ENCODE assay signal across 21 cellular contexts in genomic region chr15:42681119-42681518, GRCh38. TPM values are rescaled to one million over a fixed set of nuclear protein-coding genes. Genes with fewer than 3 reads are reported as not detected.
A peak's percentile ranks its signal among the peaks of the same experiment; 100 is the strongest.
DNase-seq lines count a peak whose midpoint lies in the region; ATAC-seq, FAIRE-seq and TF ChIP-seq lines count a peak whose summit lies in the region.
"Had no signal": no experiment of that assay in that cellular context is flagged by ENCODE, and none has a peak within 500 bp of the region (broad histone marks: within the 10 kb centered on the region; RNA-seq: fewer than 3 reads in every experiment).

No MANE protein-coding gene starts in this region.

- peak overlapping the region; percentile 59 for H3K27ac Mint-ChIP-seq in T-helper 17 cell
- H3K27ac Mint-ChIP-seq: CD4-positive, alpha-beta memory T cell had no signal

- intact Hi-C loops in heart left ventricle (cut with DNase I), result no loop called here
- intact Hi-C loops in left cardiac atrium (cut with DNase I), result no loop called here
- intact Hi-C loops in pancreas (cut with DNase I), result no loop called here

- TF ChIP-seq POLR2A in heart left ventricle (IDR thresholded peaks at IDR 0.05), result no peak

- no peak overlapping the region for H2BK120ac ChIP-seq in trophoblast cell (ENCODE audit: insufficient read depth, low read length, poor library complexity)

- ATAC-seq in heart left ventricle, result peak in 3 of 4 donors; percentile 27 to 62 (median 49)
- no peak for ATAC-seq in left cardiac atrium
- no peak for ATAC-seq in T-helper 17 cell
- ATAC-seq in pancreas, result no peak
- ATAC-seq: GM12878 had no signal

- WGBS in heart left ventricle, 4 donors, result 37 to 71% (median 56%) methylated on average over 3 to 6 of the region's 6 CpGs
- WGBS in trophoblast cell (ENCODE audit: extremely low coverage, insufficient coverage, insufficient read length), result no CpG with 5 or more reads among the region's 6 CpGs
- WGBS in pancreas, 2 donors, result 87 to 95% methylated on average over 6 of the region's 6 CpGs

- POLR2A ChIA-PET in GM10248 (lab: Yijun Ruan, JAX), result no interaction called here

- FAIRE-seq in pancreas (lab: Jason Lieb, UNC), result no peak
- FAIRE-seq: G401.6, GM12878, GM19239, H1 had no signal

- H3K4me3 ChIP-seq in heart left ventricle (no peak overlapping the region), trophoblast cell (ENCODE audit: low read depth, low read length) (no peak overlapping the region), pancreas (no peak overlapping the region)
- H3K4me3 ChIP-seq: GM12878, GM23248 had no signal

- H3K27me3 ChIP-seq in heart left ventricle (no peaks in the 10 kb centered on the region), trophoblast cell (ENCODE audit: insufficient read depth, low read length) (no peaks in the 10 kb centered on the region), pancreas (no peaks in the 10 kb centered on the region)

- CTCF ChIA-PET in GM10248 (lab: Yijun Ruan, JAX), result interaction anchor here (1.1 to 1.5 kb wide), 4 partner anchors 9 to 296 kb away, joined by 3 to 4 read pairs (median 4); no protein-coding TSS in a partner anchor

- H3K4me1 ChIP-seq in heart left ventricle, result peaks cover 0 to 27% (median 4%) of the 10 kb centered on the region in 12 donors
- H3K4me1 ChIP-seq in trophoblast cell (ENCODE audit: control insufficient read depth in 1 of 2, insufficient read depth in 2 of 2, low read length in 2 of 2), result no peaks in the 10 kb centered on the region
- H3K4me1 ChIP-seq in pancreas, result no peaks in the 10 kb centered on the region

- no peak overlapping the region for H2BK12ac ChIP-seq in trophoblast cell (ENCODE audit: low read length)

- H3K4me2 ChIP-seq in trophoblast cell (ENCODE audit: low read length), result no peak overlapping the region

- no peaks in the 10 kb centered on the region for H3K27me3 Mint-ChIP-seq in T-helper 17 cell
- H3K27me3 Mint-ChIP-seq: CD4-positive, alpha-beta memory T cell had no signal

- H3K36me3 ChIP-seq in heart left ventricle (peaks cover 0 to 100% (median 82%) of the 10 kb centered on the region in 9 donors), trophoblast cell (ENCODE audit: control insufficient read depth in 1 of 2, insufficient read depth in 2 of 2, low read length in 2 of 2) (no peaks in the 10 kb centered on the region), pancreas (no peaks in the 10 kb centered on the region)

- H3K79me1 ChIP-seq in trophoblast cell (ENCODE audit: low read length), result no peaks in the 10 kb centered on the region

- H4K91ac ChIP-seq in trophoblast cell (ENCODE audit: low read depth, low read length), result no peak overlapping the region

- no peak overlapping the region for H3K14ac ChIP-seq in trophoblast cell (ENCODE audit: low read length)

- H2AFZ ChIP-seq in trophoblast cell (ENCODE audit: insufficient read depth, low read length, poor library complexity), result no peak overlapping the region
- H2AFZ ChIP-seq: GM23248 had no signal

- peaks cover 8% of the 10 kb centered on the region for H3K36me3 Mint-ChIP-seq in T-helper 17 cell (ENCODE audit: low read depth)

- H3K4ac ChIP-seq in trophoblast cell (ENCODE audit: low read depth, low read length), result no peak overlapping the region

- H3K9ac ChIP-seq in trophoblast cell (ENCODE audit: low read length), result peak overlapping the region; percentile 17
- H3K9ac ChIP-seq: GM23248 had no signal

- H3K9me3 ChIP-seq in heart left ventricle, result no peaks in the 10 kb centered on the region
- no peaks in the 10 kb centered on the region for H3K9me3 ChIP-seq in T-helper 17 cell (ENCODE audit: control insufficient read depth, low read length, poor library complexity, severe bottlenecking)
- no peaks in the 10 kb centered on the region for H3K9me3 ChIP-seq in trophoblast cell (ENCODE audit: insufficient read depth, low read depth, low read length)
- no peaks in the 10 kb centered on the region for H3K9me3 ChIP-seq in pancreas

- H3K4me3 Mint-ChIP-seq in T-helper 17 cell, result no peak overlapping the region
- H3K4me3 Mint-ChIP-seq: CD4-positive, alpha-beta memory T cell had no signal

- H2AK5ac ChIP-seq in trophoblast cell (ENCODE audit: low read length), result no peak overlapping the region

- H3K18ac ChIP-seq in trophoblast cell (ENCODE audit: low read length), result no peak overlapping the region

- no peak overlapping the region for H4K12ac ChIP-seq in trophoblast cell (ENCODE audit: low read depth, low read length)

- no peak overlapping the region for H3K23ac ChIP-seq in trophoblast cell (ENCODE audit: low read length)

- H4K8ac ChIP-seq in trophoblast cell (ENCODE audit: low read depth, low read length), result no peak overlapping the region

- TF ChIP-seq CTCF in heart left ventricle (IDR thresholded peaks at IDR 0.05) (no peak), GM10248 (IDR thresholded peaks at IDR 0.05; ENCODE audit: control extremely low read depth, extremely low read depth, low read depth, missing control alignments) (no peak), pancreas (IDR thresholded peaks at IDR 0.05) (no peak)

- H3K27ac ChIP-seq in heart left ventricle (peak overlapping the region in 2 of 12 donors; percentile 12 to 32), caudate nucleus (ENCODE audit: low read depth, low read length) (peak overlapping the region; percentile 49), trophoblast cell (ENCODE audit: low read depth, low read length) (no peak overlapping the region), pancreas (no peak overlapping the region)
- H3K27ac ChIP-seq: GM23248 had no signal

- H3K79me2 ChIP-seq in trophoblast cell (ENCODE audit: control insufficient read depth, insufficient read depth, low read length, poor library complexity), result no peaks in the 10 kb centered on the region

- H2BK5ac ChIP-seq in trophoblast cell (ENCODE audit: low read depth, low read length, poor library complexity), result no peak overlapping the region

- DNase-seq in heart left ventricle (no peak), left cardiac atrium (no peak), T-helper 17 cell (no peak), caudate nucleus (lab: John Stamatoyannopoulos, UW) (no peak), trophoblast cell (no peak), GM10248 (ENCODE audit: extremely low spot score) (no peak), DMS114 treated with DMSO at 0.1 percent for 48 hours (lab: John Stamatoyannopoulos, UW; ENCODE audit: unreplicated experiment) (no peak), pancreas (no peak)
- DNase-seq: C1 segment of cervical spinal cord; Calu3; CD4-positive, alpha-beta memory T cell; COR-L47; DMS153; DND-41; GM23248; H7; HCEC 1CT had no signal

- peaks cover 2% of the 10 kb centered on the region for H3K4me1 Mint-ChIP-seq in T-helper 17 cell
- H3K4me1 Mint-ChIP-seq: CD4-positive, alpha-beta memory T cell had no signal

RNA-seq across cellular contexts. Expression of gene CDAN1, which starts 55.8 kb away (rescaled TPM):
- 1 to 10 TPM; 4.4 to 6.9 (median 5.9) TPM for total RNA-seq in heart left ventricle
- 1 to 10 TPM; 4.3 to 5.6 TPM for polyA plus RNA-seq in heart left ventricle
- 1 to 10 TPM; 5.1 to 6.6 TPM for total RNA-seq in left cardiac atrium
- total RNA-seq in T-helper 17 cell, result 10 to 100 TPM; 18.2 to 19.4 TPM
- 7.8 and 8.2 TPM in 2 replicates for polyA plus RNA-seq in trophoblast cell (2013)
- 10 to 100 TPM in 1 of 6 donors, 1 to 10 TPM in 5; 5.8 to 13.4 (median 8.1) TPM for total RNA-seq in pancreas
- polyA plus RNA-seq in pancreas, result 10 to 100 TPM; 14.1 to 20.0 TPM

Comparison
In these comparisons a context has a peak if more than half of its experiments do, and no peak if none do; other contexts are left out.
1. ATAC-seq: peak in heart left ventricle (3 of 4); none in left cardiac atrium (0 of 2), T-helper 17 cell (single experiment) and pancreas (0 of 4).